In the genomic region with DNA sequence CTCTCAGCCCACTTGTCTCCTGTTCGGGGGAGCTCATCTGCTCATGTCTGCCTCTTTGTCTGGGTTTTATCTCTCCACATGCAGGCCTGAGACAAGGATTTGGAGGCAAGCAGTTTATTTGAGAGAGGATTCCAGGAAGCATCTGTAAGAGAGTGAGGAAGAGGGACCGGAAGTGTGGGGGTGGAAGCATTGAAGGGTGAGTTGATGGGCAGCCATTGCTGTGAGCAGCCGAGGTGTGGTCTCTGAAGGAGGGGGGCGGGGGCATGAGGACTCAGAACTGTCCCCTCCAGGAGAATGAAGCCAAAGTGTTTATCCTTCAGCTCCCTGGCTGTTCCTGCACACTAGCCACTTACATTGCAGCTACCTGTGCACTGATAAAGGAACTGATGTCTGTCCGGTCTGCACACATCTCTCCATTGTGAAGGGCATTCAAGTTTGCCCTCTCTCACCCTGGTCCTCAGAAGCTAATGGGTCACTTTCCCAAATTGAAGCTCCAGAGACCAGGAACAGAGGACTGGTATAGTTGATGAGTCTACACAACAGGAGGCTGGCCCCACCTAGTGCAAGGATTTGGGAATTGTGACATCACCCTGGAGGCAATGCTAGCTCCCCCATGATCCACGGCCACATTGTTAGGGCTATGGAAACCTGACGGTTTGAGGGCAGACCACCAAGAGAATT, we compare ENCODE assay signal across 10 cellular contexts.
DNase-seq lines count a peak whose midpoint lies in the region; ATAC-seq and TF ChIP-seq lines count a peak whose summit lies in the region.
"Had no signal": no experiment of that assay in that cellular context is flagged by ENCODE, and none has a peak within 500 bp of the region (broad histone marks: within the 10 kb centered on the region; RNA-seq: fewer than 3 reads in every experiment).

No MANE protein-coding gene starts in this region.

- no peak overlapping the region for H3K9ac ChIP-seq in HCT116 (ENCODE audit: low read length)

- BruUV-seq in HCT116 (replicated peaks; lab: Mats Ljungman, UMichigan), result no TSS peak

- ATAC-seq in HCT116 (no peak), esophagus mucosa (peak; percentile 12)

- RAD21 ChIA-PET in HCT116 (lab: Charles Lee; ENCODE audit: low non-redundant PET in 1 of 2, low total read pairs in 2 of 2, uncharacterized antibody in 2 of 2, unreplicated experiment in 2 of 2), result interaction anchor here (0.9 to 1.7 kb wide), 5 partner anchors 98 to 656 kb away, joined by 3 to 5 read pairs (median 4); no protein-coding TSS in a partner anchor

- no peaks in the 10 kb centered on the region; the same call in 1 of the 2 replicates for H3K27me3 ChIP-seq in HCT116 (ENCODE audit: insufficient read depth, low read length)

- H3K4me2 ChIP-seq in HCT116 (ENCODE audit: low read length), result no peak overlapping the region

- DNase-seq in NCI-H146 (lab: John Stamatoyannopoulos, UW) (peak; percentile 29), NCI-H146 treated with DMSO at 0.1 percent for 48 hours (lab: John Stamatoyannopoulos, UW; ENCODE audit: unreplicated experiment) (no peak), HCT116 (ENCODE audit: low read depth, low spot score) (no peak), RKO (ENCODE audit: low spot score) (peak; percentile 9), KBM-7 (no peak), hepatic stellate cell (ENCODE audit: low spot score) (no peak), mesenteric fat pad (ENCODE audit: low spot score) (no peak)
- DNase-seq: activated CD4-positive, alpha-beta T cell treated with anti-CD3 and anti-CD28 coated beads for 1 hour; stimulated activated CD4-positive, alpha-beta T cell treated with anti-CD3 and anti-CD28 coated beads, Interleukin-4, amount 100 ng/mL, for 1 hour had no signal

- peaks cover 3 to 5% of the 10 kb centered on the region in 2 experiments; a peak in 1 of 4 replicates for H3K4me1 ChIP-seq in HCT116 (ENCODE audit: control insufficient read depth in 1 of 2, insufficient read depth in 2 of 2, low read length in 2 of 2)

- H3K79me2 ChIP-seq in HCT116 (ENCODE audit: insufficient read depth, low read length), result no peaks in the 10 kb centered on the region

- peak in 1 of 3 experiments; percentile 20; a peak in 1 of 6 replicates for TF ChIP-seq CTCF in HCT116 (IDR thresholded peaks at IDR 0.05 in 2 of 3, conservative IDR thresholded peaks at IDR 0.05 in 1 of 3; ENCODE audit: borderline replicate concordance in 1 of 3, insufficient read depth in 1 of 3, low read depth in 2 of 3, low read length in 2 of 3)

- no peaks in the 10 kb centered on the region for H4K20me1 ChIP-seq in HCT116 (ENCODE audit: insufficient read depth)

- no peaks in the 10 kb centered on the region for H3K9me2 ChIP-seq in HCT116 (ENCODE audit: insufficient read depth)

- TF ChIP-seq POLR2A in HCT116 (IDR thresholded peaks at IDR 0.05; ENCODE audit: borderline replicate concordance, extremely low read depth, insufficient read depth, insufficient read length), result no peak

- H3K9me3 ChIP-seq in HCT116 (ENCODE audit: control insufficient read depth in 1 of 2, insufficient read depth in 1 of 2, low read depth in 1 of 2, low read length in 2 of 2), result no peaks in the 10 kb centered on the region

- H3K4me3 ChIP-seq in HCT116 (replicated peaks in 1 of 2; ENCODE audit: low read depth in 1 of 2, low read length in 2 of 2), result no peak overlapping the region

- intact Hi-C loops in HCT116 (cut with micrococcal nuclease), result loop anchor here (1.0 to 5.0 kb wide), 4 partner anchors 98 to 346 kb away; no protein-coding TSS in a partner anchor

- H3K27ac ChIP-seq in HCT116 (ENCODE audit: low read depth, low read length), result no peak overlapping the region

- CTCF ChIA-PET in HCT116 (lab: Charles Lee), result interaction anchor here (1.0 to 6.7 kb wide), 6 partner anchors 98 to 965 kb away, joined by 5 to 79 read pairs (median 8); no protein-coding TSS in a partner anchor

- no peaks in the 10 kb centered on the region for H3K36me3 ChIP-seq in HCT116 (ENCODE audit: control insufficient read depth in 1 of 2, insufficient read depth in 2 of 2, low read length in 2 of 2)

- POLR2A ChIA-PET in HCT116 (lab: Charles Lee), result interaction anchor here (1.0 to 1.2 kb wide), 3 partner anchors 344 to 351 kb away, joined by 3 to 5 read pairs (median 5); no protein-coding TSS in a partner anchor

- peak; percentile 45 for TF ChIP-seq RAD21 in HCT116 (IDR thresholded peaks at IDR 0.05; ENCODE audit: low read depth)

- no peak overlapping the region for H2AFZ ChIP-seq in HCT116 (ENCODE audit: low read depth, low read length, poor library complexity, severe bottlenecking)

- in situ Hi-C loops in KBM-7 (cut with MboI; ENCODE audit: low pct_unique_long_range_greater_than_20kb, low sequenced_read_pairs), result loop anchor here (25.0 kb wide), 2 partner anchors 348 to 652 kb away; no protein-coding TSS in a partner anchor

TF ChIP-seq in HCT116, 20 proteins besides CTCF, POLR2A, EP300 and RAD21:
- TF ChIP-seq YY1 (IDR thresholded peaks at IDR 0.05; ENCODE audit: extremely low read depth, insufficient replicate concordance, low read depth, low read length), result no peak
- no peak for TF ChIP-seq SRF (IDR thresholded peaks at IDR 0.05; ENCODE audit: low read depth)
- no peak for TF ChIP-seq FOSL1 (IDR thresholded peaks at IDR 0.05; ENCODE audit: low read depth)

Comparison
In these comparisons a context has a peak if more than half of its experiments do, and no peak if none do; other contexts are left out.
1. DNase-seq: peak in NCI-H146 (single experiment) and RKO (single experiment); none in NCI-H146 treated with DMSO at 0.1 percent for 48 hours (single experiment), HCT116 (single experiment), KBM-7 (single experiment), hepatic stellate cell (single experiment) and mesenteric fat pad (single experiment).